ENCODE assay signal across 12 cellular contexts in genomic region chr9:95058795-95059386, GRCh38.
DNase-seq lines count a peak whose midpoint lies in the region; ATAC-seq and TF ChIP-seq lines count a peak whose summit lies in the region.
"Had no signal": no experiment of that assay in that cellular context is flagged by ENCODE, and none has a peak within 500 bp of the region (broad histone marks: within the 10 kb centered on the region; RNA-seq: fewer than 3 reads in every experiment).

No MANE protein-coding gene starts in this region.

- no peak overlapping the region for H3K9ac ChIP-seq in mesenchymal stem cell (ENCODE audit: low read length)
- no peak overlapping the region for H3K9ac ChIP-seq in H9 (ENCODE audit: extremely low read depth, insufficient read length, low read length)

- H3K23me2 ChIP-seq in H9 (ENCODE audit: insufficient read length, low read depth, low read length, poor library complexity, severe bottlenecking), result no peaks in the 10 kb centered on the region

- H3K4me1 Mint-ChIP-seq in H9, result peaks cover 26 to 50% of the 10 kb centered on the region in 2 experiments

- TF ChIP-seq POLR2A in suprapubic skin (IDR thresholded peaks at IDR 0.05), result no peak

- H3K27ac ChIP-seq in mesenchymal stem cell (ENCODE audit: low read length, poor library complexity, severe bottlenecking), result no peak overlapping the region
- peak overlapping the region; percentile 42 for H3K27ac ChIP-seq in suprapubic skin
- no peak overlapping the region for H3K27ac ChIP-seq in H9 (ENCODE audit: insufficient read length, low read depth, low read length)

- H2AFZ ChIP-seq in mesenchymal stem cell (ENCODE audit: low read depth, low read length), result no peak overlapping the region
- no peak overlapping the region for H2AFZ ChIP-seq in H9 (ENCODE audit: low read length)

- no peak for TF ChIP-seq CTCF in astrocyte of the spinal cord (IDR thresholded peaks at IDR 0.05; ENCODE audit: low read depth, low read length)
- TF ChIP-seq CTCF in suprapubic skin (IDR thresholded peaks at IDR 0.05), result no peak
- no peak for TF ChIP-seq CTCF in H9 (conservative IDR thresholded peaks at IDR 0.05)

- H2BK120ac ChIP-seq in mesenchymal stem cell (ENCODE audit: low read depth, low read length) (no peak overlapping the region), H9 (ENCODE audit: low read depth, low read length, poor library complexity, severe bottlenecking) (no peak overlapping the region)

- H4K91ac ChIP-seq in mesenchymal stem cell (ENCODE audit: low read length) (peak overlapping the region; percentile 5), H9 (ENCODE audit: insufficient read length, low read depth, low read length) (no peak overlapping the region)

- H3K14ac ChIP-seq in mesenchymal stem cell (ENCODE audit: low read length in 2 of 2), result no peak overlapping the region
- no peak overlapping the region; the same call in 1 of the 2 replicates for H3K14ac ChIP-seq in H9 (ENCODE audit: insufficient read depth, low read length)

- H3K4me1 ChIP-seq in mesenchymal stem cell (ENCODE audit: control insufficient read depth, insufficient read depth, low read depth, low read length) (peaks cover 22% of the 10 kb centered on the region), suprapubic skin (peaks cover 96% of the 10 kb centered on the region), H9 (ENCODE audit: insufficient read depth, low read length) (peaks cover 2% of the 10 kb centered on the region; the same call in 1 of the 2 replicates)

- H2BK12ac ChIP-seq in mesenchymal stem cell (ENCODE audit: low read length in 2 of 2), result peak overlapping the region in 1 of 2 experiments; percentile 64
- no peak overlapping the region for H2BK12ac ChIP-seq in H9 (ENCODE audit: insufficient read length, low read depth, low read length)

- H3K4me2 ChIP-seq in mesenchymal stem cell (ENCODE audit: low read length, poor library complexity, severe bottlenecking), result no peak overlapping the region
- no peak overlapping the region for H3K4me2 ChIP-seq in H9 (ENCODE audit: insufficient read depth, insufficient read length, low read length)

- H3K27me3 Mint-ChIP-seq in H9 (ENCODE audit: low read depth), result no peaks in the 10 kb centered on the region

- H3T11ph ChIP-seq in H9 (ENCODE audit: low read length), result no peak overlapping the region

- no peak overlapping the region for H3K27ac Mint-ChIP-seq in H9

- H3K79me1 ChIP-seq in mesenchymal stem cell (replicated peaks; ENCODE audit: low read length, poor library complexity, severe bottlenecking), result peaks cover 11% of the 10 kb centered on the region
- no peaks in the 10 kb centered on the region for H3K79me1 ChIP-seq in H9 (ENCODE audit: insufficient read depth, low read depth, low read length, poor library complexity, severe bottlenecking)

- H3K9me3 Mint-ChIP-seq in H9, result no peaks in the 10 kb centered on the region

- H4K20me1 ChIP-seq in H9 (ENCODE audit: control insufficient read depth, insufficient read depth, insufficient read length), result no peaks in the 10 kb centered on the region

- ATAC-seq in stimulated activated naive CD8-positive, alpha-beta T cell treated with anti-CD3 and anti-CD28 coated beads, Interleukin-15, Interleukin-2, amounts not matched to agents 100 U/mL and 50 U/mL, for 24 hours, result no peak
- ATAC-seq: K562, left ventricle myocardium superior, right cardiac atrium had no signal

- no peak overlapping the region for H4K8ac ChIP-seq in mesenchymal stem cell (ENCODE audit: low read length)
- H4K8ac ChIP-seq in H9 (replicated peaks; ENCODE audit: insufficient read length, low read depth, low read length), result no peak overlapping the region

- no peak for TF ChIP-seq EP300 in suprapubic skin (IDR thresholded peaks at IDR 0.05)

- no peak overlapping the region for H2BK5ac ChIP-seq in mesenchymal stem cell (ENCODE audit: low read depth, low read length, poor library complexity, severe bottlenecking)
- no peak overlapping the region for H2BK5ac ChIP-seq in H9 (ENCODE audit: insufficient read length, low read length)

- no peak overlapping the region for H3K4me3 Mint-ChIP-seq in H9

- H3K18ac ChIP-seq in mesenchymal stem cell (ENCODE audit: low read depth in 1 of 2, low read length in 2 of 2) (peak overlapping the region; percentile 25 to 33), H9 (ENCODE audit: insufficient read length, low read depth, low read length) (no peak overlapping the region)

- H3K4me3 ChIP-seq in astrocyte of the spinal cord (ENCODE audit: low read depth, low read length), result no peak overlapping the region
- no peak overlapping the region for H3K4me3 ChIP-seq in mesenchymal stem cell (ENCODE audit: insufficient read depth in 1 of 2, low read depth in 1 of 2, low read length in 2 of 2)
- H3K4me3 ChIP-seq in suprapubic skin, result peak overlapping the region; percentile 5
- H3K4me3 ChIP-seq: HAP-1, K562 had no signal

- 94% methylated on average over 7 of the region's 7 CpGs for WGBS in mesenchymal stem cell
- WGBS in suprapubic skin, result 70% methylated on average over 7 of the region's 7 CpGs
- WGBS in H9 (ENCODE audit: extremely low coverage, insufficient read length, low lambda C conversion rate), result no CpG with 5 or more reads among the region's 7 CpGs

- H3K23ac ChIP-seq in mesenchymal stem cell (ENCODE audit: low read length in 2 of 2) (no peak overlapping the region), H9 (ENCODE audit: insufficient read length, low read depth, low read length) (no peak overlapping the region)

- DNase-seq in M059J (ENCODE audit: low read depth), result peak; percentile 40
- peak; percentile 23 for DNase-seq in astrocyte of the spinal cord (ENCODE audit: low read depth, low spot score)
- no peak for DNase-seq in mesenchymal stem cell
- no peak for DNase-seq in suprapubic skin (ENCODE audit: low spot score in 2 of 2)
- no peak for DNase-seq in activated naive CD4-positive, alpha-beta T cell treated with Interleukin-2 at 50 U/mL for 16 hours
- no peak for DNase-seq in stimulated activated naive CD8-positive, alpha-beta T cell treated with anti-CD3 and anti-CD28 coated beads, Interleukin-15, Interleukin-2, amounts not matched to agents 100 U/mL and 50 U/mL, for 24 hours
- DNase-seq in H9, result no peak
- DNase-seq: left ventricle myocardium superior, NCI-H226, right cardiac atrium had no signal

- no peak overlapping the region for H2BK20ac ChIP-seq in H9 (ENCODE audit: low read depth, low read length, poor library complexity, severe bottlenecking)

- H3K27me3 ChIP-seq in mesenchymal stem cell (ENCODE audit: control insufficient read depth in 1 of 2, insufficient read depth in 1 of 2, low read length in 2 of 2) (no peaks in the 10 kb centered on the region), suprapubic skin (no peaks in the 10 kb centered on the region), H9 (ENCODE audit: insufficient read depth, low read length) (no peaks in the 10 kb centered on the region)

- no peak overlapping the region for H3K4ac ChIP-seq in mesenchymal stem cell (ENCODE audit: low read depth in 1 of 2, low read length in 2 of 2)
- H3K4ac ChIP-seq in H9 (ENCODE audit: low read depth, low read length), result no peak overlapping the region

- H3K9me3 ChIP-seq in mesenchymal stem cell (ENCODE audit: control insufficient read depth, low read length) (no peaks in the 10 kb centered on the region), suprapubic skin (no peaks in the 10 kb centered on the region), H9 (ENCODE audit: control insufficient read depth, low read depth, low read length) (no peaks in the 10 kb centered on the region)
- H3K9me3 ChIP-seq: HAP-1 had no signal

- H2BK15ac ChIP-seq in mesenchymal stem cell (ENCODE audit: low read depth, poor library complexity, severe bottlenecking) (no peak overlapping the region), H9 (ENCODE audit: low read depth, low read length) (no peak overlapping the region)

- no peak overlapping the region for H4K5ac ChIP-seq in H9 (ENCODE audit: insufficient read length, low read depth, low read length)

- peaks cover 0 to 5% (median 2%) of the 10 kb centered on the region in 3 experiments; a peak in 4 of 7 replicates for H3K36me3 Mint-ChIP-seq in H9 (ENCODE audit: insufficient read depth in 1 of 3, low read depth in 3 of 3)

- no peak overlapping the region for H3K56ac ChIP-seq in H9 (ENCODE audit: insufficient read length, low read depth, low read length)

- in situ Hi-C loops in astrocyte of the spinal cord (cut with HindIII; ENCODE audit: low sequenced_read_pairs), result no loop called here

- no peaks in the 10 kb centered on the region for H3K79me2 ChIP-seq in H9 (ENCODE audit: insufficient read depth, low read length)

- H3K36me3 ChIP-seq in mesenchymal stem cell (ENCODE audit: control insufficient read depth in 1 of 2, insufficient read depth in 2 of 2, low read depth in 1 of 2, low read length in 2 of 2) (peaks cover 28 to 33% of the 10 kb centered on the region in 2 experiments), suprapubic skin (peaks cover 25% of the 10 kb centered on the region)

- H2AK5ac ChIP-seq in mesenchymal stem cell (ENCODE audit: low read length, severe bottlenecking), result no peak overlapping the region
- no peak overlapping the region for H2AK5ac ChIP-seq in H9 (ENCODE audit: insufficient read length, low read length)

Comparison
In these comparisons a context has a peak if more than half of its experiments do, and no peak if none do; other contexts are left out.
1. DNase-seq: peak in M059J (single experiment) and astrocyte of the spinal cord (single experiment); none in mesenchymal stem cell (single experiment), suprapubic skin (0 of 2), activated naive CD4-positive, alpha-beta T cell treated with Interleukin-2 at 50 U/mL for 16 hours (single experiment), stimulated activated naive CD8-positive, alpha-beta T cell treated with anti-CD3 and anti-CD28 coated beads, Interleukin-15, Interleukin-2, amounts not matched to agents 100 U/mL and 50 U/mL, for 24 hours (single experiment) and H9 (single experiment).